Comparison of ENCODE assay signal across 8 cellular contexts in the genomic region with DNA sequence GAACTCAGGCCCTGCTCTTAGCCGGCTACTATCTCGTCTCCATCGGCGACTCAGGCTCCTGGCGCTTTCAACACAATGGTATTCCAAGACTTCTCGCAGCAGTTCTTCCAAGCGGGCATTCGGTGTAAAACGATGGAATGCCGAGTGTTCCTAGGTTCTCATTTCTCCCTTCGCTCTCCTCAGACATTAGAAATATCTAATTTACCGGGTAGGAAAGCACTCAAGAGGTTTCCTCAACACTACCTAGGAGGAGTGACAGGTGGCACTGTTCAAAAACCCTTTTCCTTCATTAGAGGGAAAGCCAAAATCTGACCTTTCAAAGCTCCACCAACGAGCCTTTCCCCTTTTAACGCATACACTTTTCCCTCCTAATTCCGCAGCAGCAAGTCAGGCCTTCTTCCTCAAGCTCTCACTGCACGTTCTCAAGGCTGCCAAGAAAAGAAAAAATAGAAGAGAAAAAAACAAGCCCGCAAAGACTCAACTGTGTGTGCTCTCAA. TPM values are rescaled to one million over a fixed set of nuclear protein-coding genes. Genes with fewer than 3 reads are reported as not detected.
DNase-seq lines count a peak whose midpoint lies in the region; ATAC-seq and TF ChIP-seq lines count a peak whose summit lies in the region.

No MANE protein-coding gene starts in this region.

- H3K27ac ChIP-seq in KMS-11 (peak overlapping the region; percentile 58), prostate gland (peak overlapping the region; percentile 58 to 61)

- H3K36me3 ChIP-seq in KMS-11 (ENCODE audit: insufficient read depth) (peaks cover 21% of the 10 kb centered on the region; the same call in 1 of the 2 replicates), prostate gland (no peaks in the 10 kb centered on the region)

- CTCF ChIA-PET in activated B cell treated with CpG ODN at 0.5 μM for 24 hours (lab: Charles Lee) = interaction anchor here (0.7 to 4.2 kb wide), 22 partner anchors 8 to 327 kb away, joined by 3 to 46 read pairs (median 4); partner anchors contain the start of genes ITGB2, PTTG1IP and SLX9

- H3K4me3 ChIP-seq in KMS-11 (IDR thresholded peaks at IDR 0.05; ENCODE audit: insufficient read depth, low read depth, low read length) (peak overlapping the region; percentile 23), prostate gland (peak overlapping the region; percentile 84 to 88)

- peaks cover 39% of the 10 kb centered on the region for H3K4me1 ChIP-seq in KMS-11 (ENCODE audit: low read depth, poor library complexity, severe bottlenecking)
- H3K4me1 ChIP-seq in prostate gland (replicated peaks) = peaks cover 12% of the 10 kb centered on the region

- POLR2A ChIA-PET in activated B cell treated with CpG ODN at 0.5 μM for 24 hours (lab: Charles Lee) = interaction anchor here (0.6 to 2.2 kb wide), 12 partner anchors 14 to 1063 kb away, joined by 3 to 23 read pairs (median 5); partner anchors contain the start of genes ITGB2, PTTG1IP, SLX9 and SUMO3

- H3K9me3 ChIP-seq in prostate gland = no peaks in the 10 kb centered on the region

- H2AFZ ChIP-seq in KMS-11 (ENCODE audit: low read depth) = peak overlapping the region; percentile 58

- H4K20me1 ChIP-seq in KMS-11 (ENCODE audit: insufficient read depth) = peaks cover 22% of the 10 kb centered on the region; the same call in 1 of the 2 replicates

- H3K4me3 Mint-ChIP-seq in activated B cell treated with CpG ODN at 0.5 μM for 24 hours = peak overlapping the region; percentile 99

- H3K4me1 Mint-ChIP-seq in activated B cell treated with CpG ODN at 0.5 μM for 24 hours = peaks cover 44% of the 10 kb centered on the region

- H3K9ac ChIP-seq in KMS-11 = peak overlapping the region; percentile 85

- H3K9me3 Mint-ChIP-seq in activated B cell treated with CpG ODN at 0.5 μM for 24 hours = no peaks in the 10 kb centered on the region

- H3K27ac Mint-ChIP-seq in activated B cell treated with CpG ODN at 0.5 μM for 24 hours = peak overlapping the region; percentile 91

- peak overlapping the region; percentile 66 for H3K4me2 ChIP-seq in KMS-11

- peak; percentile 43 for ATAC-seq in activated B cell treated with CpG ODN at 0.5 μM for 24 hours (ENCODE audit: low read depth)
- ATAC-seq in HG03354 (IDR thresholded peaks at IDR 0.05; ENCODE audit: poor library complexity, severe bottlenecking, unreplicated experiment) = no peak

- H3K79me2 ChIP-seq in KMS-11 (ENCODE audit: insufficient read depth, low read depth) = peaks cover 65% of the 10 kb centered on the region

- DNase-seq in AML-193 (lab: John Stamatoyannopoulos, UW) (peak; percentile 19 to 35), activated B cell treated with CpG ODN at 0.5 μM for 24 hours (no peak), germinal center (ENCODE audit: low spot score) (peak; percentile 68), prostate gland (ENCODE audit: low spot score) (no peak), middle frontal gyrus (ENCODE audit: extremely low spot score, low spot score) (no peak)

- peak; percentile 54 for TF ChIP-seq CTCF in GM12872 (IDR thresholded peaks at IDR 0.05; ENCODE audit: insufficient read depth, low read depth, low read length)
- TF ChIP-seq CTCF in KMS-11 (conservative IDR thresholded peaks at IDR 0.05; ENCODE audit: low read depth, low read length) = peak; percentile 57
- TF ChIP-seq CTCF in activated B cell treated with CpG ODN at 0.5 μM for 24 hours (IDR thresholded peaks at IDR 0.05) = no peak
- TF ChIP-seq CTCF in prostate gland (IDR thresholded peaks at IDR 0.05) = peak in 1 of 4 experiments; percentile 37

- H3K27me3 Mint-ChIP-seq in activated B cell treated with CpG ODN at 0.5 μM for 24 hours = no peaks in the 10 kb centered on the region

- TF ChIP-seq POLR2A in prostate gland (IDR thresholded peaks at IDR 0.05) = no peak

- H3K36me3 Mint-ChIP-seq in activated B cell treated with CpG ODN at 0.5 μM for 24 hours (ENCODE audit: low read depth) = peaks cover 68% of the 10 kb centered on the region

- intact Hi-C loops in activated B cell treated with CpG ODN at 0.5 μM for 24 hours (cut with micrococcal nuclease) = loop anchor here (1.0 to 5.0 kb wide), 8 partner anchors 16 to 638 kb away; no protein-coding TSS in a partner anchor
- intact Hi-C loops in prostate gland (cut with DNase I) = loop anchor here (2.0 to 5.0 kb wide), 2 partner anchors 74 to 131 kb away; no protein-coding TSS in a partner anchor

- WGBS in prostate gland = 2% methylated on average over 17 of the region's 17 CpGs

- H3K27me3 ChIP-seq in KMS-11 (ENCODE audit: insufficient read depth, low read depth) (no peaks in the 10 kb centered on the region), prostate gland (replicated peaks; ENCODE audit: insufficient read depth) (no peaks in the 10 kb centered on the region)

RNA-seq across cellular contexts. Expression of gene UBE2G2, which starts 0.6 kb away (rescaled TPM):
- total RNA-seq in activated B cell treated with CpG ODN at 0.5 μM for 24 hours (102 and 108 TPM in 2 replicates), prostate gland (10 to 100 TPM; 46.9 to 75.7 TPM)

RNA-seq across cellular contexts. Expression of gene SUMO3, which starts 16.8 kb away (rescaled TPM):
- total RNA-seq in activated B cell treated with CpG ODN at 0.5 μM for 24 hours (63.2 and 66.0 TPM in 2 replicates), prostate gland (10 to 100 TPM; 78.3 to 92.2 TPM)

Comparison
In these comparisons a context has a peak if more than half of its experiments do, and no peak if none do; other contexts are left out.
1. DNase-seq: peak in AML-193 (2 of 2) and germinal center (single experiment); none in activated B cell treated with CpG ODN at 0.5 μM for 24 hours (single experiment), prostate gland (single experiment) and middle frontal gyrus (single experiment).